In the genomic region with DNA sequence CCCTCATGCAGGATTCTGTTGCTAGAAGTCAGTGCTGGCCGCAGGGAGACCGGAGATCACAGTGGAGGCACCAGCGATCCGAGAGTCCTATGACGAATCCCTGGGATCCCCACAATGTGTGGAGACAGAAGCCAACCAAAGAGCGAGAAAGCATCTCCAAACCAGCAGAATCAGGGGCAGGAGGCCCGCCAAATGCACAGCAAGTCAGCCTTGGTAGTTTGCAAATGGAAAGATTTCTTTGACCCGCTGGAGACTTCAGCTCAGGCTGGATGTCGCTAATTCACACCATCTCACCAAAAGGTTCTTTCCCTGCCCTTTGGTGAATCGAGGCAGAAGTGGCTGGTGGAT, we compare ENCODE assay signal across 8 cellular contexts. TPM values are rescaled to one million over a fixed set of nuclear protein-coding genes. Genes with fewer than 3 reads are reported as not detected.
A peak's percentile ranks its signal among the peaks of the same experiment; 100 is the strongest.
DNase-seq lines count a peak whose midpoint lies in the region; ATAC-seq and TF ChIP-seq lines count a peak whose summit lies in the region.

No MANE protein-coding gene starts in this region.

- H3K9me3 ChIP-seq in heart left ventricle (peaks cover 0 to 3% (median 0%) of the 10 kb centered on the region in 12 donors), skeletal muscle satellite cell (replicated peaks; ENCODE audit: low read length) (no peaks in the 10 kb centered on the region)

- peak overlapping the region; percentile 58 for H3K27ac Mint-ChIP-seq in WTC11

- peak overlapping the region; percentile 37 to 91 (median 78) for H3K27ac ChIP-seq in heart left ventricle

- H3K36me3 Mint-ChIP-seq in WTC11: no peaks in the 10 kb centered on the region

- peak; percentile 26 for DNase-seq in WTC11 (ENCODE audit: low spot score)
- DNase-seq in heart left ventricle: no peak
- no peak for DNase-seq in GM03348 (ENCODE audit: low spot score)
- no peak for DNase-seq in NCI-H82 (lab: John Stamatoyannopoulos, UW)
- no peak for DNase-seq in activated CD8-positive, alpha-beta memory T cell treated with anti-CD3 and anti-CD28 coated beads, Interleukin-2, amount 50 U/mL, for 48 hours

- intact Hi-C loops in heart left ventricle (cut with DNase I): no loop called here

- H3K36me3 ChIP-seq in heart left ventricle: no peaks in the 10 kb centered on the region
- no peaks in the 10 kb centered on the region for H3K36me3 ChIP-seq in skeletal muscle satellite cell (ENCODE audit: insufficient read depth, low read length)

- TF ChIP-seq CTCF in GM12875 (IDR thresholded peaks at IDR 0.05; ENCODE audit: borderline replicate concordance, insufficient read depth, low read depth, low read length): no peak
- no peak for TF ChIP-seq CTCF in WTC11 (IDR thresholded peaks at IDR 0.05)
- no peak for TF ChIP-seq CTCF in heart left ventricle (IDR thresholded peaks at IDR 0.05)

- H3K4me2 ChIP-seq in skeletal muscle satellite cell (ENCODE audit: low read length): peak overlapping the region; percentile 84

- H3K4me1 ChIP-seq in heart left ventricle (peaks cover 0 to 67% (median 30%) of the 10 kb centered on the region in 12 donors), skeletal muscle satellite cell (ENCODE audit: control insufficient read depth, insufficient read depth, low read length) (peaks cover 40% of the 10 kb centered on the region)

- H3K27me3 Mint-ChIP-seq in WTC11 (ENCODE audit: low read depth): peaks cover 30% of the 10 kb centered on the region

- H3K9me3 Mint-ChIP-seq in WTC11: no peaks in the 10 kb centered on the region

- H3K4me3 ChIP-seq in GM12875 (ENCODE audit: low read depth, low read length): peak overlapping the region; percentile 93
- H3K4me3 ChIP-seq in heart left ventricle: peak overlapping the region; percentile 72 to 90 (median 84)
- peak overlapping the region; percentile 88 for H3K4me3 ChIP-seq in skeletal muscle satellite cell (ENCODE audit: low read length)

- WGBS in heart left ventricle, 4 donors: 54 to 76% (median 59%) methylated on average over 7 to 10 of the region's 10 CpGs

- peak overlapping the region; percentile 82 for H3K4me3 Mint-ChIP-seq in WTC11

- no peak for TF ChIP-seq POLR2A in heart left ventricle (IDR thresholded peaks at IDR 0.05)

- H3K4me1 Mint-ChIP-seq in WTC11: peaks cover 46% of the 10 kb centered on the region

- H3K27me3 ChIP-seq in heart left ventricle (no peaks in the 10 kb centered on the region), skeletal muscle satellite cell (ENCODE audit: control insufficient read depth, insufficient read depth, low read length) (no peaks in the 10 kb centered on the region)

- POLR2A ChIA-PET in WTC11 (lab: Charles Lee): no interaction called here

- peak; percentile 11 for ATAC-seq in WTC11
- no peak for ATAC-seq in heart left ventricle
- ATAC-seq in HG02798 (IDR thresholded peaks at IDR 0.05; ENCODE audit: poor library complexity, unreplicated experiment): no peak

- CTCF ChIA-PET in WTC11 (lab: Charles Lee): no interaction called here

- H3K9ac ChIP-seq in skeletal muscle satellite cell (ENCODE audit: low read depth, low read length): peak overlapping the region; percentile 94

TF ChIP-seq in WTC11, 78 proteins besides CTCF, POLR2A, EP300 and RAD21:
- TF ChIP-seq IRF2 (CRISPR knock-in tag; IDR thresholded peaks at IDR 0.05; ENCODE audit: borderline replicate concordance, low read depth) (no peak), CREM (CRISPR knock-in tag; IDR thresholded peaks at IDR 0.05) (peak; percentile 18; the same call in 1 of the 2 replicates), KAT7 (CRISPR knock-in tag; IDR thresholded peaks at IDR 0.05; ENCODE audit: borderline replicate concordance) (no peak)
TF ChIP-seq in WTC11: peak in this region for 1.

RNA-seq across cellular contexts. Expression of a gene that starts 0.5 kb away (rescaled TPM):
- 21.4 to 27.0 TPM (median 25.5 TPM) in 3 replicates for total RNA-seq in WTC11 (2021)
- 10 to 100 TPM; 11.5 to 26.7 (median 17.2) TPM for total RNA-seq in heart left ventricle
- polyA plus RNA-seq in heart left ventricle: 10 to 100 TPM in 1 of 2 donors, 1 to 10 TPM in 1; 6.6 to 12.2 TPM
- total RNA-seq in skeletal muscle satellite cell (2012; rRNA removed): 32.3 and 32.7 TPM in 2 replicates

RNA-seq across cellular contexts. Expression of a gene that starts 31.4 kb away (rescaled TPM):
- total RNA-seq in WTC11 (2021) (24.5 to 56.6 TPM (median 31.8 TPM) in 3 replicates), heart left ventricle (1,000 to 10,000 TPM in 1 of 9 donors, 10 to 100 TPM in 4, 1 to 10 TPM in 4; 6.4 to 1,074 (median 11.4) TPM)
- 10 to 100 TPM in 1 of 2 donors, 1 to 10 TPM in 1; 1.6 to 42.9 TPM for polyA plus RNA-seq in heart left ventricle
- 2.0 and 3.5 TPM in 2 replicates for total RNA-seq in skeletal muscle satellite cell (2012; rRNA removed)
